ENCODE assay signal across 18 cellular contexts in genomic region chr1:77030401-77031100, GRCh38.
DNase-seq lines count a peak whose midpoint lies in the region; FAIRE-seq and TF ChIP-seq lines count a peak whose summit lies in the region.
"Had no signal": no experiment of that assay in that cellular context is flagged by ENCODE, and none has a peak within 500 bp of the region (broad histone marks: within the 10 kb centered on the region; RNA-seq: fewer than 3 reads in every experiment).

No MANE protein-coding gene starts in this region.

- peaks cover 22% of the 10 kb centered on the region for H3K27me3 ChIP-seq in AG04450 (ENCODE audit: control insufficient read depth, insufficient read depth, low read length)
- peaks cover 34 to 50% of the 10 kb centered on the region in 2 experiments for H3K27me3 ChIP-seq in mesenchymal stem cell (ENCODE audit: control insufficient read depth in 1 of 2, insufficient read depth in 1 of 2, low read length in 2 of 2)

- H3K9ac ChIP-seq in mesenchymal stem cell (ENCODE audit: low read length): no peak overlapping the region
- H3K9ac ChIP-seq: GM23248, SK-N-SH had no signal

- no peaks in the 10 kb centered on the region for H3K79me1 ChIP-seq in mesenchymal stem cell (replicated peaks; ENCODE audit: low read length, poor library complexity, severe bottlenecking)

- no peak overlapping the region for H3K14ac ChIP-seq in mesenchymal stem cell (ENCODE audit: low read length in 2 of 2)

- POLR2A ChIA-PET in AG04450 (lab: Yijun Ruan, JAX): no interaction called here

- H4K91ac ChIP-seq in mesenchymal stem cell (ENCODE audit: low read length): no peak overlapping the region

- H3K27ac ChIP-seq in AG04450 (ENCODE audit: low read depth, low read length) (no peak overlapping the region), mesenchymal stem cell (ENCODE audit: low read length, poor library complexity, severe bottlenecking) (no peak overlapping the region)
- H3K27ac ChIP-seq: C4-2B, GM23248 had no signal

- H3K36me3 ChIP-seq in mesenchymal stem cell (ENCODE audit: control insufficient read depth in 1 of 2, insufficient read depth in 2 of 2, low read depth in 1 of 2, low read length in 2 of 2): no peaks in the 10 kb centered on the region

- no peak for FAIRE-seq in HTR-8/SVneo (lab: Jason Lieb, UNC)
- FAIRE-seq: G401.6 had no signal

- H2BK15ac ChIP-seq in mesenchymal stem cell (ENCODE audit: low read depth, poor library complexity, severe bottlenecking): no peak overlapping the region

- no peak overlapping the region for H2AK5ac ChIP-seq in mesenchymal stem cell (ENCODE audit: low read length, severe bottlenecking)

- H3K9me3 ChIP-seq in AG04450 (ENCODE audit: control insufficient read depth, insufficient read depth, low read length) (no peaks in the 10 kb centered on the region), mesenchymal stem cell (ENCODE audit: control insufficient read depth, low read length) (no peaks in the 10 kb centered on the region)
- H3K9me3 ChIP-seq: SK-N-SH had no signal

- WGBS in mesenchymal stem cell: 84% methylated on average over 4 of the region's 5 CpGs

- H3K23ac ChIP-seq in mesenchymal stem cell (ENCODE audit: low read length in 2 of 2): no peak overlapping the region

- no peak overlapping the region for H2BK5ac ChIP-seq in mesenchymal stem cell (ENCODE audit: low read depth, low read length, poor library complexity, severe bottlenecking)

- DNase-seq in AG04450 (ENCODE audit: low read depth, low spot score) (peak; percentile 7), NCI-H446 (lab: John Stamatoyannopoulos, UW) (peak; percentile 40 to 73), fibroblast of peridontal ligament (ENCODE audit: extremely low read depth) (peak; percentile 66), mesenchymal stem cell (peak; percentile 5), HTR-8/SVneo (ENCODE audit: insufficient read length, low spot score) (no peak), hippocampal formation (lab: John Stamatoyannopoulos, UW) (no peak), NCI-H524 (lab: John Stamatoyannopoulos, UW) (no peak), T1000 (lab: John Stamatoyannopoulos, UW) (no peak)
- DNase-seq: AML-193; DND-41; KBM-7; NCI-H2171; NK-92 treated with Interleukin-12 subunit alpha and Interleukin-12 subunit beta, amount 100 ng/mL, for 24 hours; RPMI8226; SK-N-SH had no signal

- H3K4me3 ChIP-seq in AG04450 (ENCODE audit: low read depth, low read length): no peak overlapping the region
- no peak overlapping the region for H3K4me3 ChIP-seq in mesenchymal stem cell (ENCODE audit: insufficient read depth in 1 of 2, low read depth in 1 of 2, low read length in 2 of 2)
- H3K4me3 ChIP-seq: GM23248 had no signal

- H2AFZ ChIP-seq in mesenchymal stem cell (ENCODE audit: low read depth, low read length): no peak overlapping the region
- H2AFZ ChIP-seq: GM23248 had no signal

- H3K4ac ChIP-seq in mesenchymal stem cell (ENCODE audit: low read depth in 1 of 2, low read length in 2 of 2): no peak overlapping the region

- H3K4me2 ChIP-seq in mesenchymal stem cell (ENCODE audit: low read length, poor library complexity, severe bottlenecking): no peak overlapping the region
- H3K4me2 ChIP-seq: SK-N-SH had no signal

- H2BK120ac ChIP-seq in mesenchymal stem cell (ENCODE audit: low read depth, low read length): no peak overlapping the region

- CTCF ChIA-PET in AG04450 (lab: Charles Lee): no interaction called here

- TF ChIP-seq CTCF in AG04450 (IDR thresholded peaks at IDR 0.05; ENCODE audit: low read depth, low read length): no peak

- no peak overlapping the region for H4K8ac ChIP-seq in mesenchymal stem cell (ENCODE audit: low read length)

- no peak overlapping the region for H3K18ac ChIP-seq in mesenchymal stem cell (ENCODE audit: low read depth in 1 of 2, low read length in 2 of 2)

- no peaks in the 10 kb centered on the region for H3K4me1 ChIP-seq in mesenchymal stem cell (ENCODE audit: control insufficient read depth, insufficient read depth, low read depth, low read length)

- no peak overlapping the region for H2BK12ac ChIP-seq in mesenchymal stem cell (ENCODE audit: low read length in 2 of 2)

Comparison
In these comparisons a context has a peak if more than half of its experiments do, and no peak if none do; other contexts are left out.
1. DNase-seq: peak in AG04450 (single experiment), NCI-H446 (2 of 2), fibroblast of peridontal ligament (single experiment) and mesenchymal stem cell (single experiment); none in HTR-8/SVneo (single experiment), hippocampal formation (0 of 2), NCI-H524 (0 of 2) and T1000 (single experiment).